ENCODE assay signal across 32 cellular contexts in genomic region chr11:14741195-14741594, GRCh38.
"Had no signal": no experiment of that assay in that cellular context is flagged by ENCODE, and none has a peak within 500 bp of the region (broad histone marks: within the 10 kb centered on the region; RNA-seq: fewer than 3 reads in every experiment).

No MANE protein-coding gene starts in this region.

- ATAC-seq: activated CD4-positive, alpha-beta T cell treated with anti-CD3 and anti-CD28 coated beads for 36 hours; activated CD4-positive, CD25-positive, alpha-beta regulatory T cell treated with anti-CD3 and anti-CD28 coated beads, Interleukin-2, amount 50 U/mL, for 24 hours; activated naive CD4-positive, alpha-beta T cell treated with anti-CD3 and anti-CD28 coated beads, Interleukin-2, amount 50 U/mL, for 72 hours; activated T-cell treated with anti-CD3 and anti-CD28 coated beads, Interleukin-2, amount 50 U/mL, for 4 hours; PC-3 had no signal

- H3K9me3 ChIP-seq: ascending aorta, MG63, Peyer's patch, SJSA1, SK-N-SH had no signal

- H3K27me3 Mint-ChIP-seq: activated CD4-positive, alpha-beta T cell treated with anti-CD3 and anti-CD28 coated beads for 36 hours had no signal

- H3K4me1 ChIP-seq: ascending aorta, Peyer's patch, SJSA1 had no signal

- H3K4me3 Mint-ChIP-seq: activated CD4-positive, alpha-beta T cell treated with anti-CD3 and anti-CD28 coated beads for 36 hours; activated naive CD4-positive, alpha-beta T cell treated with anti-CD3 and anti-CD28 coated beads for 36 hours; activated T-cell treated with anti-CD3 and anti-CD28 coated beads, Interleukin-2, amount 50 U/mL, for 4 hours; activated T-helper 1 cell treated with anti-CD3 and anti-CD28 coated beads, Interleukin-12 subunit alpha, Interleukin-12 subunit beta, Interleukin-2, Interleukin-4 antibody, amounts not matched to agents 30 ng/mL and 10 ng/mL and 1 ng/mL, durations not matched to agents 14 hours and 24 hours and 36 hours; T-helper 1 cell treated with Interleukin-12 subunit alpha and Interleukin-12 subunit beta and Interleukin-4 antibody, amounts not matched to agents 30 μg/mL and 1 μg/mL, for 36 hours; T-helper 2 cell treated with Interferon-gamma antibody and Interleukin-4, amounts not matched to agents 5 μg/mL and 100 μg/mL, for 36 hours had no signal

- DNase-seq: activated CD4-positive, alpha-beta T cell treated with anti-CD3 and anti-CD28 coated beads for 36 hours; activated CD8-positive, alpha-beta memory T cell treated with anti-CD3 and anti-CD28 coated beads, Interleukin-2, amount 50 U/mL, for 4 hours; activated gamma-delta T cell treated with Interleukin-2 at 50 U/mL for 16 hours; activated naive CD4-positive, alpha-beta T cell treated with anti-CD3 and anti-CD28 coated beads for 36 hours; activated T-cell treated with anti-CD3 and anti-CD28 coated beads for 4 hours; activated T-cell treated with anti-CD3 and anti-CD28 coated beads, Interleukin-2, amount 50 U/mL, for 4 hours; amygdala; cerebellar nuclear complex; Kasumi-1; KG1; MG63; NCI-H1105 treated with DMSO at 0.1 percent for 48 hours; NCI-H1436; NCI-H1694; NCI-H1930; NCI-H2081 treated with DMSO at 0.1 percent for 48 hours; NCI-H524 treated with DMSO at 0.1 percent for 48 hours; NCI-H748 treated with DMSO at 0.1 percent for 48 hours; NK-92 treated with Interleukin-12 subunit alpha and Interleukin-12 subunit beta, amount 100 ng/mL, for 24 hours; PC-3; Peyer's patch; RPMI8226; SHP77 treated with DMSO at 0.1 percent for 48 hours; SK-N-SH had no signal

- H3K27me3 ChIP-seq: ascending aorta, cardiac muscle cell, MG63, Peyer's patch, SJSA1 had no signal

- H3K36me3 ChIP-seq: ascending aorta, cardiac muscle cell, MG63, Peyer's patch, SJSA1 had no signal

- H3K27ac ChIP-seq: ascending aorta, cardiac muscle cell, Peyer's patch, SJSA1 had no signal

- H3K27ac Mint-ChIP-seq: activated naive CD4-positive, alpha-beta T cell treated with anti-CD3 and anti-CD28 coated beads for 36 hours; T-helper 1 cell treated with Interleukin-12 subunit alpha and Interleukin-12 subunit beta and Interleukin-4 antibody, amounts not matched to agents 30 μg/mL and 1 μg/mL, for 36 hours; T-helper 2 cell treated with Interferon-gamma antibody and Interleukin-4, amounts not matched to agents 5 μg/mL and 100 μg/mL, for 36 hours had no signal

- H3K4me3 ChIP-seq: ascending aorta, cardiac muscle cell, MG63, Peyer's patch, SJSA1 had no signal
